In the genomic region with DNA sequence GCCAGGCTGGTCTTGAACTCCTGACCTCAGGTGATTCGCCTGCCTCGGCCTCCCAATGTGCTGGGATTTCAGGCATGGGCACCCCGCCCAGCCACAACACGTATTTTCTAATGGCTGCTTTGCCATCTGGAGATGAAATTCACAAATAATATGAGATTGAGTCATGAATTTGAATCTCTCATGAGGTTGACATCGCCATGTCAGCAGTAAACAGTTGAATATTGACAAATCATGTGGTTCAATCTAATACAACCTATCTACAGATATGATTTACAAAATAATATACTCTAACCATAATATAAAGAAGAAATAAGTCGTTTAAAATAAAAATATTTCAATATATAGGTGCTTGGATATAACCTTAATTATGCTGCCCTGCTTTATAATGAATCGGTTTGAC, we compare ENCODE assay signal across 2 cellular contexts.
TF ChIP-seq lines count a peak whose summit lies in the region.

No MANE protein-coding gene starts in this region.

TF ChIP-seq in HepG2, 621 proteins besides CTCF, POLR2A, EP300 and RAD21:
- TF ChIP-seq MAFK (conservative IDR thresholded peaks at IDR 0.05 in 1 of 2, IDR thresholded peaks at IDR 0.05 in 1 of 2; ENCODE audit: low read length in 2 of 2), result peak; percentile 53 to 79; a peak in 3 of 4 replicates
- TF ChIP-seq ZNF605 (CRISPR knock-in tag; IDR thresholded peaks at IDR 0.05), result no peak
- TF ChIP-seq MAFF (IDR thresholded peaks at IDR 0.05; ENCODE audit: low read depth, low read length), result peak; percentile 75
TF ChIP-seq in HepG2: peak in this region for 2.

TF ChIP-seq in K562, 482 proteins besides CTCF, POLR2A, EP300 and RAD21:
- TF ChIP-seq ZNF316 (IDR thresholded peaks at IDR 0.05), result peak; percentile 22; the same call in 1 of the 2 replicates
- TF ChIP-seq, protein P1, sequence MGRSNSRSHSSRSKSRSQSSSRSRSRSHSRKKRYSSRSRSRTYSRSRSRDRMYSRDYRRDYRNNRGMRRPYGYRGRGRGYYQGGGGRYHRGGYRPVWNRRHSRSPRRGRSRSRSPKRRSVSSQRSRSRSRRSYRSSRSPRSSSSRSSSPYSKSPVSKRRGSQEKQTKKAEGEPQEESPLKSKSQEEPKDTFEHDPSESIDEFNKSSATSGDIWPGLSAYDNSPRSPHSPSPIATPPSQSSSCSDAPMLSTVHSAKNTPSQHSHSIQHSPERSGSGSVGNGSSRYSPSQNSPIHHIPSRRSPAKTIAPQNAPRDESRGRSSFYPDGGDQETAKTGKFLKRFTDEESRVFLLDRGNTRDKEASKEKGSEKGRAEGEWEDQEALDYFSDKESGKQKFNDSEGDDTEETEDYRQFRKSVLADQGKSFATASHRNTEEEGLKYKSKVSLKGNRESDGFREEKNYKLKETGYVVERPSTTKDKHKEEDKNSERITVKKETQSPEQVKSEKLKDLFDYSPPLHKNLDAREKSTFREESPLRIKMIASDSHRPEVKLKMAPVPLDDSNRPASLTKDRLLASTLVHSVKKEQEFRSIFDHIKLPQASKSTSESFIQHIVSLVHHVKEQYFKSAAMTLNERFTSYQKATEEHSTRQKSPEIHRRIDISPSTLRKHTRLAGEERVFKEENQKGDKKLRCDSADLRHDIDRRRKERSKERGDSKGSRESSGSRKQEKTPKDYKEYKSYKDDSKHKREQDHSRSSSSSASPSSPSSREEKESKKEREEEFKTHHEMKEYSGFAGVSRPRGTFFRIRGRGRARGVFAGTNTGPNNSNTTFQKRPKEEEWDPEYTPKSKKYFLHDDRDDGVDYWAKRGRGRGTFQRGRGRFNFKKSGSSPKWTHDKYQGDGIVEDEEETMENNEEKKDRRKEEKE (IDR thresholded peaks at IDR 0.05; ENCODE audit: borderline replicate concordance in 1 of 2, control insufficient read depth in 1 of 2, low read depth in 2 of 2, low read length in 1 of 2), result no peak
- no peak for TF ChIP-seq CBX3 (IDR thresholded peaks at IDR 0.05; ENCODE audit: borderline replicate concordance in 1 of 2, low read length in 2 of 2)
